Comparison of ENCODE assay signal across 9 cellular contexts in genomic region chr4:82739292-82740190, GRCh38. TPM values are rescaled to one million over a fixed set of nuclear protein-coding genes. Genes with fewer than 3 reads are reported as not detected.
DNase-seq lines count a peak whose midpoint lies in the region; ATAC-seq and TF ChIP-seq lines count a peak whose summit lies in the region.
"Had no signal": no experiment of that assay in that cellular context is flagged by ENCODE, and none has a peak within 500 bp of the region (broad histone marks: within the 10 kb centered on the region; RNA-seq: fewer than 3 reads in every experiment).

No MANE protein-coding gene starts in this region.

- H3K27me3 ChIP-seq in CD4-positive, alpha-beta T cell (ENCODE audit: control insufficient read depth, insufficient read depth, low read length) = no peaks in the 10 kb centered on the region
- no peaks in the 10 kb centered on the region for H3K27me3 ChIP-seq in skeletal muscle satellite cell (ENCODE audit: control insufficient read depth, insufficient read depth, low read length)

- H3K27ac Mint-ChIP-seq in CD4-positive, alpha-beta T cell = no peak overlapping the region

- peaks cover 5% of the 10 kb centered on the region for H3K27me3 Mint-ChIP-seq in CD4-positive, alpha-beta T cell

- no peaks in the 10 kb centered on the region for H3K4me1 ChIP-seq in skeletal muscle satellite cell (ENCODE audit: control insufficient read depth, insufficient read depth, low read length)

- peak in 9 of 10 experiments; percentile 7 to 47 (median 25) for DNase-seq in CD4-positive, alpha-beta T cell
- DNase-seq in hippocampal formation (lab: John Stamatoyannopoulos, UW) (peak; percentile 27 to 72), NCI-H1417 treated with DMSO at 0.1 percent for 48 hours (lab: John Stamatoyannopoulos, UW) (no peak)

- H3K9me3 ChIP-seq in CD4-positive, alpha-beta T cell (ENCODE audit: control insufficient read depth, low read length) = no peaks in the 10 kb centered on the region
- H3K9me3 ChIP-seq in skeletal muscle satellite cell (replicated peaks; ENCODE audit: low read length) = no peaks in the 10 kb centered on the region

- peak; percentile 86 for ATAC-seq in CD4-positive, alpha-beta T cell (ENCODE audit: poor library complexity)
- ATAC-seq in GM19438 (IDR thresholded peaks at IDR 0.05; ENCODE audit: low read depth, unreplicated experiment) (peak; percentile 99), HG03442 (IDR thresholded peaks at IDR 0.05; ENCODE audit: unreplicated experiment) (peak; percentile 98), SK-N-SH treated with all-trans-retinoic acid at 6 μM for 48 hours (peak; percentile 96)

- H3K9ac ChIP-seq in skeletal muscle satellite cell (ENCODE audit: low read depth, low read length) = no peak overlapping the region

- H3K9me3 Mint-ChIP-seq in CD4-positive, alpha-beta T cell = no peaks in the 10 kb centered on the region

- no peak overlapping the region for H3K4me3 ChIP-seq in skeletal muscle satellite cell (ENCODE audit: low read length)
- H3K4me3 ChIP-seq: SK-N-MC had no signal

- H3K27ac ChIP-seq in CD4-positive, alpha-beta T cell (ENCODE audit: low read depth, low read length) = no peak overlapping the region
- peak overlapping the region; percentile 37 for H3K27ac ChIP-seq in angular gyrus (ENCODE audit: low read depth, low read length)
- H3K27ac ChIP-seq: SK-N-MC had no signal

- CTCF ChIA-PET in CD4-positive, alpha-beta T cell (lab: Charles Lee) = interaction anchor here (0.7 to 1.5 kb wide), 2 partner anchors 9 to 15 kb away, joined by 3 read pairs; no protein-coding TSS in a partner anchor

- H3K36me3 ChIP-seq in skeletal muscle satellite cell (ENCODE audit: insufficient read depth, low read length) = no peaks in the 10 kb centered on the region

- H3K4me3 Mint-ChIP-seq in CD4-positive, alpha-beta T cell = no peak overlapping the region

- intact Hi-C loops in CD4-positive, alpha-beta T cell (cut with DNase I, micrococcal nuclease) = loop anchor here (2.0 to 10.0 kb wide), 2 partner anchors 275 to 277 kb away; no protein-coding TSS in a partner anchor

- POLR2A ChIA-PET in CD4-positive, alpha-beta T cell (lab: Charles Lee) = no interaction called here

- peak overlapping the region; percentile 55 for H3K4me2 ChIP-seq in skeletal muscle satellite cell (ENCODE audit: low read length)

- TF ChIP-seq CTCF in CD4-positive, alpha-beta T cell (IDR thresholded peaks at IDR 0.05) = peak; percentile 59

- no peaks in the 10 kb centered on the region for H3K36me3 Mint-ChIP-seq in CD4-positive, alpha-beta T cell (ENCODE audit: low read depth)

- H3K4me1 Mint-ChIP-seq in CD4-positive, alpha-beta T cell (ENCODE audit: low read depth) = no peaks in the 10 kb centered on the region

TF ChIP-seq in SK-N-SH treated with all-trans-retinoic acid at 6 μM for 48 hours, 23 proteins besides CTCF, POLR2A, EP300 and RAD21:
- TF ChIP-seq RARB (CRISPR knock-in tag; IDR thresholded peaks at IDR 0.05) (no peak), CSDC2 (CRISPR knock-in tag; IDR thresholded peaks at IDR 0.05) (no peak), CREB5 (CRISPR knock-in tag; IDR thresholded peaks at IDR 0.05; ENCODE audit: low read depth) (no peak), ESRRG (CRISPR knock-in tag; IDR thresholded peaks at IDR 0.05) (no peak), ISL1 (CRISPR knock-in tag; IDR thresholded peaks at IDR 0.05) (no peak), ZC3H10 (CRISPR knock-in tag; IDR thresholded peaks at IDR 0.05) (no peak), ZFP3 (CRISPR knock-in tag; IDR thresholded peaks at IDR 0.05) (no peak), OSR1 (CRISPR knock-in tag; IDR thresholded peaks at IDR 0.05) (no peak), TCF4 (CRISPR knock-in tag; IDR thresholded peaks at IDR 0.05; ENCODE audit: borderline replicate concordance) (no peak), SNAI2 (CRISPR knock-in tag; IDR thresholded peaks at IDR 0.05) (no peak), POU6F1 (CRISPR knock-in tag; IDR thresholded peaks at IDR 0.05; ENCODE audit: borderline replicate concordance, low read depth) (no peak), GLIS3 (CRISPR knock-in tag; IDR thresholded peaks at IDR 0.05) (no peak), ARNTL (CRISPR knock-in tag; IDR thresholded peaks at IDR 0.05; ENCODE audit: borderline replicate concordance, low read depth) (no peak), ZFP30 (CRISPR knock-in tag; IDR thresholded peaks at IDR 0.05) (no peak), TOX (CRISPR knock-in tag; IDR thresholded peaks at IDR 0.05; ENCODE audit: borderline replicate concordance) (no peak)
- TF ChIP-seq, protein P1, sequence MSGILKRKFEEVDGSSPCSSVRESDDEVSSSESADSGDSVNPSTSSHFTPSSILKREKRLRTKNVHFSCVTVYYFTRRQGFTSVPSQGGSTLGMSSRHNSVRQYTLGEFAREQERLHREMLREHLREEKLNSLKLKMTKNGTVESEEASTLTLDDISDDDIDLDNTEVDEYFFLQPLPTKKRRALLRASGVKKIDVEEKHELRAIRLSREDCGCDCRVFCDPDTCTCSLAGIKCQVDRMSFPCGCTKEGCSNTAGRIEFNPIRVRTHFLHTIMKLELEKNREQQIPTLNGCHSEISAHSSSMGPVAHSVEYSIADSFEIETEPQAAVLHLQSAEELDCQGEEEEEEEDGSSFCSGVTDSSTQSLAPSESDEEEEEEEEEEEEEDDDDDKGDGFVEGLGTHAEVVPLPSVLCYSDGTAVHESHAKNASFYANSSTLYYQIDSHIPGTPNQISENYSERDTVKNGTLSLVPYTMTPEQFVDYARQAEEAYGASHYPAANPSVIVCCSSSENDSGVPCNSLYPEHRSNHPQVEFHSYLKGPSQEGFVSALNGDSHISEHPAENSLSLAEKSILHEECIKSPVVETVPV (CRISPR knock-in tag; IDR thresholded peaks at IDR 0.05) = no peak
- TF ChIP-seq, protein P2, sequence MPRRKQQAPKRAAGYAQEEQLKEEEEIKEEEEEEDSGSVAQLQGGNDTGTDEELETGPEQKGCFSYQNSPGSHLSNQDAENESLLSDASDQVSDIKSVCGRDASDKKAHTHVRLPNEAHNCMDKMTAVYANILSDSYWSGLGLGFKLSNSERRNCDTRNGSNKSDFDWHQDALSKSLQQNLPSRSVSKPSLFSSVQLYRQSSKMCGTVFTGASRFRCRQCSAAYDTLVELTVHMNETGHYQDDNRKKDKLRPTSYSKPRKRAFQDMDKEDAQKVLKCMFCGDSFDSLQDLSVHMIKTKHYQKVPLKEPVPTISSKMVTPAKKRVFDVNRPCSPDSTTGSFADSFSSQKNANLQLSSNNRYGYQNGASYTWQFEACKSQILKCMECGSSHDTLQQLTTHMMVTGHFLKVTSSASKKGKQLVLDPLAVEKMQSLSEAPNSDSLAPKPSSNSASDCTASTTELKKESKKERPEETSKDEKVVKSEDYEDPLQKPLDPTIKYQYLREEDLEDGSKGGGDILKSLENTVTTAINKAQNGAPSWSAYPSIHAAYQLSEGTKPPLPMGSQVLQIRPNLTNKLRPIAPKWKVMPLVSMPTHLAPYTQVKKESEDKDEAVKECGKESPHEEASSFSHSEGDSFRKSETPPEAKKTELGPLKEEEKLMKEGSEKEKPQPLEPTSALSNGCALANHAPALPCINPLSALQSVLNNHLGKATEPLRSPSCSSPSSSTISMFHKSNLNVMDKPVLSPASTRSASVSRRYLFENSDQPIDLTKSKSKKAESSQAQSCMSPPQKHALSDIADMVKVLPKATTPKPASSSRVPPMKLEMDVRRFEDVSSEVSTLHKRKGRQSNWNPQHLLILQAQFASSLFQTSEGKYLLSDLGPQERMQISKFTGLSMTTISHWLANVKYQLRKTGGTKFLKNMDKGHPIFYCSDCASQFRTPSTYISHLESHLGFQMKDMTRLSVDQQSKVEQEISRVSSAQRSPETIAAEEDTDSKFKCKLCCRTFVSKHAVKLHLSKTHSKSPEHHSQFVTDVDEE (CRISPR knock-in tag; IDR thresholded peaks at IDR 0.05) = no peak

RNA-seq across cellular contexts. Expression of gene SCD5, which starts 59.1 kb away (rescaled TPM):
- total RNA-seq in CD4-positive, alpha-beta T cell = under 1 TPM; 0.14 to 0.25 TPM
- total RNA-seq in skeletal muscle satellite cell (2012; rRNA removed) = 2.3 and 3.1 TPM in 2 replicates
